2 cellular contexts compared by ENCODE assay signal in genomic region chr9:34591911-34592866, GRCh38.
TF ChIP-seq lines count a peak whose summit lies in the region.

No MANE protein-coding gene starts in this region.

TF ChIP-seq in SK-N-SH, 30 proteins besides CTCF, POLR2A, EP300 and RAD21 (continued from another document):
- no peak for TF ChIP-seq REST (IDR thresholded peaks at IDR 0.05; ENCODE audit: low read depth, low read length)
- TF ChIP-seq, protein P1, sequence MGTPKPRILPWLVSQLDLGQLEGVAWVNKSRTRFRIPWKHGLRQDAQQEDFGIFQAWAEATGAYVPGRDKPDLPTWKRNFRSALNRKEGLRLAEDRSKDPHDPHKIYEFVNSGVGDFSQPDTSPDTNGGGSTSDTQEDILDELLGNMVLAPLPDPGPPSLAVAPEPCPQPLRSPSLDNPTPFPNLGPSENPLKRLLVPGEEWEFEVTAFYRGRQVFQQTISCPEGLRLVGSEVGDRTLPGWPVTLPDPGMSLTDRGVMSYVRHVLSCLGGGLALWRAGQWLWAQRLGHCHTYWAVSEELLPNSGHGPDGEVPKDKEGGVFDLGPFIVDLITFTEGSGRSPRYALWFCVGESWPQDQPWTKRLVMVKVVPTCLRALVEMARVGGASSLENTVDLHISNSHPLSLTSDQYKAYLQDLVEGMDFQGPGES (IDR thresholded peaks at IDR 0.05; ENCODE audit: low read depth, low read length): no peak
- TF ChIP-seq RFX5 (IDR thresholded peaks at IDR 0.05; ENCODE audit: low read length): no peak
- no peak for TF ChIP-seq GATA2 (CRISPR knock-in tag; IDR thresholded peaks at IDR 0.05)
- TF ChIP-seq PBX3 (IDR thresholded peaks at IDR 0.05): no peak
- TF ChIP-seq FOSL2 (IDR thresholded peaks at IDR 0.05; ENCODE audit: borderline replicate concordance, low read depth): no peak
- no peak for TF ChIP-seq GABPA (IDR thresholded peaks at IDR 0.05; ENCODE audit: low read depth)
- TF ChIP-seq POLR2AphosphoS5 (IDR thresholded peaks at IDR 0.05; ENCODE audit: low read depth, low read length): no peak
- TF ChIP-seq RCOR1 (IDR thresholded peaks at IDR 0.05; ENCODE audit: low read length): no peak
- TF ChIP-seq USF2 (IDR thresholded peaks at IDR 0.05; ENCODE audit: borderline replicate concordance, low read depth, low read length): no peak
- TF ChIP-seq JUND (IDR thresholded peaks at IDR 0.05): no peak
- no peak for TF ChIP-seq FOXM1 (IDR thresholded peaks at IDR 0.05; ENCODE audit: low read depth)
- no peak for TF ChIP-seq CHD2 (IDR thresholded peaks at IDR 0.05; ENCODE audit: low read length, partially characterized antibody)
- TF ChIP-seq, protein P2, sequence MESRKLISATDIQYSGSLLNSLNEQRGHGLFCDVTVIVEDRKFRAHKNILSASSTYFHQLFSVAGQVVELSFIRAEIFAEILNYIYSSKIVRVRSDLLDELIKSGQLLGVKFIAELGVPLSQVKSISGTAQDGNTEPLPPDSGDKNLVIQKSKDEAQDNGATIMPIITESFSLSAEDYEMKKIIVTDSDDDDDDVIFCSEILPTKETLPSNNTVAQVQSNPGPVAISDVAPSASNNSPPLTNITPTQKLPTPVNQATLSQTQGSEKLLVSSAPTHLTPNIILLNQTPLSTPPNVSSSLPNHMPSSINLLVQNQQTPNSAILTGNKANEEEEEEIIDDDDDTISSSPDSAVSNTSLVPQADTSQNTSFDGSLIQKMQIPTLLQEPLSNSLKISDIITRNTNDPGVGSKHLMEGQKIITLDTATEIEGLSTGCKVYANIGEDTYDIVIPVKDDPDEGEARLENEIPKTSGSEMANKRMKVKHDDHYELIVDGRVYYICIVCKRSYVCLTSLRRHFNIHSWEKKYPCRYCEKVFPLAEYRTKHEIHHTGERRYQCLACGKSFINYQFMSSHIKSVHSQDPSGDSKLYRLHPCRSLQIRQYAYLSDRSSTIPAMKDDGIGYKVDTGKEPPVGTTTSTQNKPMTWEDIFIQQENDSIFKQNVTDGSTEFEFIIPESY (IDR thresholded peaks at IDR 0.05; ENCODE audit: borderline replicate concordance, low read depth): no peak

TF ChIP-seq in SK-N-SH treated with all-trans-retinoic acid at 6 μM for 48 hours, 23 proteins besides CTCF, POLR2A, EP300 and RAD21 (continued from another document):
- TF ChIP-seq PATZ1 (CRISPR knock-in tag; IDR thresholded peaks at IDR 0.05; ENCODE audit: borderline replicate concordance) (no peak), RARB (CRISPR knock-in tag; IDR thresholded peaks at IDR 0.05) (no peak), TOX (CRISPR knock-in tag; IDR thresholded peaks at IDR 0.05; ENCODE audit: borderline replicate concordance) (no peak)
- TF ChIP-seq, protein P3, sequence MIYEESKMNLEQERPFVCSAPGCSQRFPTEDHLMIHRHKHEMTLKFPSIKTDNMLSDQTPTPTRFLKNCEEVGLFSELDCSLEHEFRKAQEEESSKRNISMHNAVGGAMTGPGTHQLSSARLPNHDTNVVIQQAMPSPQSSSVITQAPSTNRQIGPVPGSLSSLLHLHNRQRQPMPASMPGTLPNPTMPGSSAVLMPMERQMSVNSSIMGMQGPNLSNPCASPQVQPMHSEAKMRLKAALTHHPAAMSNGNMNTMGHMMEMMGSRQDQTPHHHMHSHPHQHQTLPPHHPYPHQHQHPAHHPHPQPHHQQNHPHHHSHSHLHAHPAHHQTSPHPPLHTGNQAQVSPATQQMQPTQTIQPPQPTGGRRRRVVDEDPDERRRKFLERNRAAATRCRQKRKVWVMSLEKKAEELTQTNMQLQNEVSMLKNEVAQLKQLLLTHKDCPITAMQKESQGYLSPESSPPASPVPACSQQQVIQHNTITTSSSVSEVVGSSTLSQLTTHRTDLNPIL (CRISPR knock-in tag; IDR thresholded peaks at IDR 0.05; ENCODE audit: low read depth): no peak
TF ChIP-seq in SK-N-SH treated with all-trans-retinoic acid at 6 μM for 48 hours: peak in this region for 0.
